ENCODE assay signal across 9 cellular contexts in genomic region chr10:126387931-126388911, GRCh38. TPM values are rescaled to one million over a fixed set of nuclear protein-coding genes. Genes with fewer than 3 reads are reported as not detected.
DNase-seq lines count a peak whose midpoint lies in the region; FAIRE-seq and TF ChIP-seq lines count a peak whose summit lies in the region.
"Had no signal": no experiment of that assay in that cellular context is flagged by ENCODE, and none has a peak within 500 bp of the region (broad histone marks: within the 10 kb centered on the region; RNA-seq: fewer than 3 reads in every experiment).

Gene ADAM12, minus strand, starts transcription at chr10:126388477. Its CDS starts 332 bp downstream, at chr10:126388145.

- peak within 1 kb of the TSS; percentile 95 for H3K4me3 ChIP-seq in ACC112 (ENCODE audit: low read depth, low read length)
- H3K4me3 ChIP-seq in stomach, result peak within 1 kb of the TSS; percentile 45 to 61 (median 50)

- H2AFZ ChIP-seq in ACC112 (ENCODE audit: low read length, unreplicated experiment), result peak within 1 kb of the TSS; percentile 64

- peaks cover 0 to 2% (median 0%) of the 10 kb centered on the region in 4 donors for H3K9me3 ChIP-seq in stomach

- peaks cover 3% of the 10 kb centered on the region for H3K36me3 Mint-ChIP-seq in chondrocyte (ENCODE audit: low read depth)

- H3K27ac ChIP-seq in ACC112 (ENCODE audit: low read depth, low read length), result peak within 1 kb of the TSS; percentile 74
- peak within 1 kb of the TSS in 2 of 5 donors; percentile 36 to 44 for H3K27ac ChIP-seq in stomach

- DNase-seq in HK-2 (ENCODE audit: unreplicated experiment) (peak; percentile 68), chondrocyte (ENCODE audit: low spot score) (no peak), kidney glomerular epithelial cell (lab: John Stamatoyannopoulos, UW) (peak; percentile 18), stomach (no peak), GM12892 (ENCODE audit: insufficient read length) (no peak), COLO829 (ENCODE audit: low spot score) (no peak), HTR-8/SVneo (ENCODE audit: insufficient read length, low spot score) (no peak)

- TF ChIP-seq POLR2A in stomach (IDR thresholded peaks at IDR 0.05) (no peak), GM12892 (IDR thresholded peaks at IDR 0.05; ENCODE audit: low read depth, low read length) (no peak)

- TF ChIP-seq EP300 in stomach (IDR thresholded peaks at IDR 0.05), result no peak

- no peaks in the 10 kb centered on the region for H3K27me3 Mint-ChIP-seq in chondrocyte (ENCODE audit: low read depth)

- no peaks in the 10 kb centered on the region for H3K27me3 ChIP-seq in ACC112 (ENCODE audit: insufficient read depth, low read length)
- H3K27me3 ChIP-seq in stomach, result peaks cover 0 to 43% (median 31%) of the 10 kb centered on the region in 3 donors

- H3K36me3 ChIP-seq in ACC112 (ENCODE audit: insufficient read depth, low read length) (peaks cover 11% of the 10 kb centered on the region), stomach (no peaks in the 10 kb centered on the region)

- peaks cover 55% of the 10 kb centered on the region for H3K4me1 Mint-ChIP-seq in chondrocyte (ENCODE audit: low read depth)

- TF ChIP-seq CTCF in chondrocyte (IDR thresholded peaks at IDR 0.05) (peak; percentile 21), stomach (IDR thresholded peaks at IDR 0.05) (no peak)

- H3K27ac Mint-ChIP-seq in chondrocyte (ENCODE audit: unreplicated experiment), result peak within 1 kb of the TSS; percentile 87

- peaks cover 12% of the 10 kb centered on the region for H3K9me3 Mint-ChIP-seq in chondrocyte (ENCODE audit: low read depth)

- intact Hi-C loops in stomach (cut with DNase I; ENCODE audit: low total_unique reads), result loop anchor here (10.0 kb wide), 1 partner anchor 403 kb away; no protein-coding TSS in a partner anchor

- peaks cover 45% of the 10 kb centered on the region for H3K4me1 ChIP-seq in ACC112 (ENCODE audit: control insufficient read depth, insufficient read depth, low read length, unreplicated experiment)
- H3K4me1 ChIP-seq in stomach, result peaks cover 6 to 22% (median 20%) of the 10 kb centered on the region in 4 donors

- peaks cover 44% of the 10 kb centered on the region for H3K79me2 ChIP-seq in ACC112 (ENCODE audit: control insufficient read depth, insufficient read depth, low read length, unreplicated experiment)

- 2 to 11% (median 5%) methylated on average over 51 to 127 of the region's 127 CpGs for WGBS in stomach, 5 donors

- H3K4me3 Mint-ChIP-seq in chondrocyte (ENCODE audit: unreplicated experiment), result peak within 1 kb of the TSS; percentile 93

- FAIRE-seq in GM12892 (lab: Jason Lieb, UNC) (no peak), HTR-8/SVneo (lab: Jason Lieb, UNC) (no peak)
- FAIRE-seq: GM18507 had no signal

RNA-seq across cellular contexts. Expression of gene ADAM12, which starts in this region (rescaled TPM):
- total RNA-seq in chondrocyte, result 92.2 to 175 TPM (median 166 TPM) in 3 replicates
- total RNA-seq in stomach, result 1 to 10 TPM in 2 of 5 donors, under 1 TPM in 1, not detected in 2; 0.43 to 6.4 (median 3.5) TPM
- under 1 TPM in 2 of 3 donors, not detected in 1; 0.03 to 0.50 TPM for polyA plus RNA-seq in stomach
- 0.13 TPM for polyA plus RNA-seq in GM12892 (2012; ENCODE audit: missing spikeins)

Comparison
In these comparisons a context has a peak if more than half of its experiments do, and no peak if none do; other contexts are left out.
1. RNA of gene ADAM12 (total RNA-seq): 92.2 to 175 TPM in chondrocyte; 0.43 to 6.4 TPM in stomach; every median in the first group is over 10 times any median in the second.
2. DNase-seq: peak in HK-2 (single experiment) and kidney glomerular epithelial cell (single experiment); none in chondrocyte (single experiment), stomach (single experiment), GM12892 (single experiment), COLO829 (single experiment) and HTR-8/SVneo (single experiment).